Comparison of ENCODE assay signal across 8 cellular contexts in genomic region chr1:9196129-9197040, GRCh38. TPM values are rescaled to one million over a fixed set of nuclear protein-coding genes. Genes with fewer than 3 reads are reported as not detected.
DNase-seq lines count a peak whose midpoint lies in the region.

No MANE protein-coding gene starts in this region.

- H3K27me3 ChIP-seq in H7 (ENCODE audit: control insufficient read depth, insufficient read depth, low read length) (peaks cover 47% of the 10 kb centered on the region), mesendoderm (ENCODE audit: insufficient read depth, low read length, poor library complexity) (peaks cover 30% of the 10 kb centered on the region)
- H3K27me3 ChIP-seq in effector memory CD4-positive, alpha-beta T cell (replicated peaks; ENCODE audit: control insufficient read depth, insufficient read depth, low read length, poor library complexity, severe bottlenecking), result peaks cover 14% of the 10 kb centered on the region

- WGBS in mesendoderm (ENCODE audit: extremely low coverage, insufficient coverage, low lambda C conversion rate), result no CpG with 5 or more reads among the region's 31 CpGs

- no peaks in the 10 kb centered on the region for H3K79me1 ChIP-seq in mesendoderm (ENCODE audit: low read length)

- no peak overlapping the region for H4K5ac ChIP-seq in mesendoderm (ENCODE audit: low read length)

- H3K4me3 ChIP-seq in H7 (ENCODE audit: insufficient read depth, low read depth, low read length) (no peak overlapping the region), mesendoderm (ENCODE audit: low read length) (no peak overlapping the region)
- no peak overlapping the region for H3K4me3 ChIP-seq in effector memory CD4-positive, alpha-beta T cell (ENCODE audit: insufficient read depth, low read depth, low read length, poor library complexity, severe bottlenecking)

- H3K4ac ChIP-seq in mesendoderm (ENCODE audit: low read depth, low read length), result no peak overlapping the region

- DNase-seq in COLO668 (lab: John Stamatoyannopoulos, UW; ENCODE audit: unreplicated experiment) (peak; percentile 84), H7 (peak; percentile 79), NCI-H2227 (lab: John Stamatoyannopoulos, UW; ENCODE audit: unreplicated experiment) (peak; percentile 81), mesendoderm (peak; percentile 76), SW 1271 (lab: John Stamatoyannopoulos, UW) (no peak)
- DNase-seq in activated CD4-positive, alpha-beta T cell treated with anti-CD3 and anti-CD28 coated beads, Interleukin-2, amount 50 U/mL, for 24 hours (ENCODE audit: low read depth in 1 of 2, low spot score in 1 of 2), result peak; percentile 40 to 51
- peak in 2 of 3 donors; percentile 11 to 33 for DNase-seq in effector memory CD4-positive, alpha-beta T cell
- peak; percentile 40 to 54 for DNase-seq in stimulated activated CD8-positive, alpha-beta memory T cell treated with anti-CD3 and anti-CD28 coated beads, Interleukin-15, amount 100 ng/mL, for 48 hours (ENCODE audit: low read depth in 2 of 2)

- no peak overlapping the region for H2AK5ac ChIP-seq in mesendoderm (ENCODE audit: low read length)

- H3K9ac ChIP-seq in mesendoderm (ENCODE audit: low read length), result no peak overlapping the region

- no peak overlapping the region for H3K27ac ChIP-seq in effector memory CD4-positive, alpha-beta T cell (ENCODE audit: insufficient read depth, low read length, poor library complexity, severe bottlenecking)
- H3K27ac ChIP-seq in mesendoderm (ENCODE audit: low read depth, low read length), result no peak overlapping the region

- no peak overlapping the region for H2BK120ac ChIP-seq in mesendoderm (ENCODE audit: low read depth, low read length)

- H4K8ac ChIP-seq in mesendoderm (ENCODE audit: low read depth, low read length), result no peak overlapping the region

- no peaks in the 10 kb centered on the region for H3K79me2 ChIP-seq in mesendoderm (ENCODE audit: control insufficient read depth, insufficient read depth, low read length)

- H3K9me3 ChIP-seq in effector memory CD4-positive, alpha-beta T cell (ENCODE audit: control insufficient read depth, low read length), result no peaks in the 10 kb centered on the region

- H3K18ac ChIP-seq in mesendoderm (ENCODE audit: low read length), result no peak overlapping the region

- H2BK5ac ChIP-seq in mesendoderm (ENCODE audit: low read length), result no peak overlapping the region

- H3K23ac ChIP-seq in mesendoderm (ENCODE audit: low read length), result no peak overlapping the region

- H3K4me1 ChIP-seq in effector memory CD4-positive, alpha-beta T cell (ENCODE audit: control insufficient read depth, insufficient read depth, low read length, poor library complexity, severe bottlenecking), result peaks cover 2% of the 10 kb centered on the region
- no peaks in the 10 kb centered on the region for H3K4me1 ChIP-seq in mesendoderm (ENCODE audit: control insufficient read depth, low read depth, low read length)

- no peak overlapping the region for H2BK15ac ChIP-seq in mesendoderm (replicated peaks; ENCODE audit: low read depth)

- H3K4me2 ChIP-seq in mesendoderm (ENCODE audit: low read length), result no peak overlapping the region

- peak overlapping the region; percentile 27 for H3K56ac ChIP-seq in mesendoderm (ENCODE audit: low read length)

- no peaks in the 10 kb centered on the region for H3K36me3 ChIP-seq in H7 (replicated peaks; ENCODE audit: control insufficient read depth, insufficient read depth, low read length)
- H3K36me3 ChIP-seq in effector memory CD4-positive, alpha-beta T cell (ENCODE audit: control insufficient read depth, insufficient read depth, low read length), result no peaks in the 10 kb centered on the region
- no peaks in the 10 kb centered on the region for H3K36me3 ChIP-seq in mesendoderm (ENCODE audit: control insufficient read depth, insufficient read depth, low read length)

RNA-seq across cellular contexts. Expression of gene H6PD, which starts 38.2 kb away (rescaled TPM):
- total RNA-seq in H7 (2014; rRNA removed; shearing (Covaris generic)), result 13.9 and 20.2 TPM in 2 replicates
- polyA plus RNA-seq in mesendoderm (2013, experiment 1 of 2), result 1.6 TPM
- polyA plus RNA-seq in mesendoderm (2013, experiment 2 of 2), result 1.5 TPM

Comparison
In these comparisons a context has a peak if more than half of its experiments do, and no peak if none do; other contexts are left out.
1. DNase-seq: peak in COLO668 (single experiment), H7 (single experiment), NCI-H2227 (single experiment), activated CD4-positive, alpha-beta T cell treated with anti-CD3 and anti-CD28 coated beads, Interleukin-2, amount 50 U/mL, for 24 hours (2 of 2), effector memory CD4-positive, alpha-beta T cell (2 of 3), mesendoderm (single experiment) and stimulated activated CD8-positive, alpha-beta memory T cell treated with anti-CD3 and anti-CD28 coated beads, Interleukin-15, amount 100 ng/mL, for 48 hours (2 of 2); none in SW 1271 (0 of 2).